33 cellular contexts compared by ENCODE assay signal in genomic region chr1:42137766-42138165, GRCh38. TPM values are rescaled to one million over a fixed set of nuclear protein-coding genes. Genes with fewer than 3 reads are reported as not detected.
DNase-seq lines count a peak whose midpoint lies in the region; ATAC-seq, FAIRE-seq and TF ChIP-seq lines count a peak whose summit lies in the region.
"Had no signal": no experiment of that assay in that cellular context is flagged by ENCODE, and none has a peak within 500 bp of the region (broad histone marks: within the 10 kb centered on the region; RNA-seq: fewer than 3 reads in every experiment).

No MANE protein-coding gene starts in this region.

- H3K56ac ChIP-seq in H9 (ENCODE audit: insufficient read length, low read depth, low read length) = no peak overlapping the region

- no peak for TF ChIP-seq CTCF in H9 (conservative IDR thresholded peaks at IDR 0.05)
- TF ChIP-seq CTCF in PC-9 (conservative IDR thresholded peaks at IDR 0.05) = no peak

- no CpG with 5 or more reads among the region's 10 CpGs for WGBS in H9 (ENCODE audit: extremely low coverage, insufficient read length, low lambda C conversion rate)

- H3K4me2 ChIP-seq in BLaER1 treated with 17β-estradiol and CSF1 and Interleukin-3, amounts not matched to agents 10 nM and 100 nM = peak overlapping the region in 10 of 11 experiments; percentile 9 to 59 (median 26); a peak in 14 of 22 replicates
- H3K4me2 ChIP-seq in H9 (ENCODE audit: insufficient read depth, insufficient read length, low read length) = no peak overlapping the region
- no peak overlapping the region for H3K4me2 ChIP-seq in PC-9

- no peak for ATAC-seq in HG02678 (IDR thresholded peaks at IDR 0.05; ENCODE audit: unreplicated experiment)
- ATAC-seq: activated T-cell treated with anti-CD3 and anti-CD28 coated beads, Interleukin-2, amount 50 U/mL, for 72 hours; heart left ventricle had no signal

- peaks cover 8 to 33% (median 20%) of the 10 kb centered on the region in 10 experiments; a peak in 19 of 20 replicates for H3K4me1 ChIP-seq in BLaER1 treated with 17β-estradiol and CSF1 and Interleukin-3, amounts not matched to agents 10 nM and 100 nM
- H3K4me1 ChIP-seq in H9 (ENCODE audit: insufficient read depth, low read length) (no peaks in the 10 kb centered on the region), PC-9 (replicated peaks; ENCODE audit: insufficient read depth) (peaks cover 7% of the 10 kb centered on the region; the same call in 1 of the 2 replicates)
- H3K4me1 ChIP-seq: adrenal gland, breast epithelium, heart left ventricle, sigmoid colon, vagina had no signal

- CTCF ChIA-PET in PC-9 (lab: Charles Lee) = no interaction called here

- H2BK120ac ChIP-seq in H9 (ENCODE audit: low read depth, low read length, poor library complexity, severe bottlenecking) = no peak overlapping the region

- BruUV-seq in PC-9 (replicated peaks; lab: Mats Ljungman, UMichigan) = no TSS peak

- no peak overlapping the region; the same call in 1 of the 2 replicates for H3K14ac ChIP-seq in H9 (ENCODE audit: insufficient read depth, low read length)

- H3K4me1 Mint-ChIP-seq in H9 = no peaks in the 10 kb centered on the region

- no peaks in the 10 kb centered on the region for H3K36me3 Mint-ChIP-seq in H9 (ENCODE audit: insufficient read depth in 1 of 3, low read depth in 3 of 3)

- H2BK15ac ChIP-seq in H9 (ENCODE audit: low read depth, low read length) = no peak overlapping the region

- peak; percentile 26 for FAIRE-seq in GM12891 (lab: Jason Lieb, UNC)
- FAIRE-seq: RCC 7860 had no signal

- no peak overlapping the region for H2BK12ac ChIP-seq in H9 (ENCODE audit: insufficient read length, low read depth, low read length)

- no peak overlapping the region for H3T11ph ChIP-seq in H9 (ENCODE audit: low read length)

- no peak overlapping the region for H2AK5ac ChIP-seq in H9 (ENCODE audit: insufficient read length, low read length)

- no peak overlapping the region for H3K23ac ChIP-seq in H9 (ENCODE audit: insufficient read length, low read depth, low read length)

- POLR2A ChIA-PET in PC-9 (lab: Charles Lee; ENCODE audit: unreplicated experiment) = no interaction called here

- H3K79me2 ChIP-seq in H9 (ENCODE audit: insufficient read depth, low read length) = no peaks in the 10 kb centered on the region
- no peaks in the 10 kb centered on the region for H3K79me2 ChIP-seq in PC-9 (ENCODE audit: low read depth)

- H2AFZ ChIP-seq in H9 (ENCODE audit: low read length) (no peak overlapping the region), PC-9 (no peak overlapping the region)

- H4K5ac ChIP-seq in H9 (ENCODE audit: insufficient read length, low read depth, low read length) = no peak overlapping the region

- no peak overlapping the region for H4K91ac ChIP-seq in H9 (ENCODE audit: insufficient read length, low read depth, low read length)

- H3K27ac Mint-ChIP-seq in H9 = no peak overlapping the region
- H3K27ac Mint-ChIP-seq: activated T-cell treated with anti-CD3 and anti-CD28 coated beads, Interleukin-2, amount 50 U/mL, for 72 hours; CD4-positive, alpha-beta T cell had no signal

- no peaks in the 10 kb centered on the region for H3K23me2 ChIP-seq in H9 (ENCODE audit: insufficient read length, low read depth, low read length, poor library complexity, severe bottlenecking)

- no peak overlapping the region for H3K4ac ChIP-seq in H9 (ENCODE audit: low read depth, low read length)

- no peak overlapping the region for H3K18ac ChIP-seq in H9 (ENCODE audit: insufficient read length, low read depth, low read length)

- TF ChIP-seq POLR2A in GM12891 (IDR thresholded peaks at IDR 0.05; ENCODE audit: low read depth, low read length) = no peak

- H3K9me2 ChIP-seq in PC-9 (ENCODE audit: insufficient read depth) = no peaks in the 10 kb centered on the region

- H3K9me3 Mint-ChIP-seq in H9 = no peaks in the 10 kb centered on the region
- H3K9me3 Mint-ChIP-seq: activated T-cell treated with anti-CD3 and anti-CD28 coated beads, Interleukin-2, amount 50 U/mL, for 72 hours; CD4-positive, alpha-beta T cell; neural crest cell had no signal

- H3K4me3 ChIP-seq in BLaER1 treated with 17β-estradiol and CSF1 and Interleukin-3, amounts not matched to agents 10 nM and 100 nM = no peak overlapping the region
- no peak overlapping the region for H3K4me3 ChIP-seq in PC-9
- H3K4me3 ChIP-seq: adrenal gland, breast epithelium, heart left ventricle, sigmoid colon, vagina had no signal

- no peaks in the 10 kb centered on the region; the same call in none of the 2 replicates for H3K27me3 Mint-ChIP-seq in H9 (ENCODE audit: low read depth)

- H3K9me3 ChIP-seq in BLaER1 treated with 17β-estradiol and CSF1 and Interleukin-3, amounts not matched to agents 10 nM and 100 nM (replicated peaks in 1 of 11) = no peaks in the 10 kb centered on the region; a peak in 1 of 22 replicates
- H3K9me3 ChIP-seq in H9 (ENCODE audit: control insufficient read depth, low read depth, low read length) (no peaks in the 10 kb centered on the region), PC-9 (ENCODE audit: insufficient read depth, low read depth) (no peaks in the 10 kb centered on the region)
- H3K9me3 ChIP-seq: adrenal gland, breast epithelium, heart left ventricle, sigmoid colon, vagina had no signal

- H3K9ac ChIP-seq in BLaER1 treated with 17β-estradiol and CSF1 and Interleukin-3, amounts not matched to agents 10 nM and 100 nM = no peak overlapping the region
- no peak overlapping the region for H3K9ac ChIP-seq in H9 (ENCODE audit: extremely low read depth, insufficient read length, low read length)

- no peak overlapping the region for H2BK5ac ChIP-seq in H9 (ENCODE audit: insufficient read length, low read length)

- no peak overlapping the region for H2BK20ac ChIP-seq in H9 (ENCODE audit: low read depth, low read length, poor library complexity, severe bottlenecking)

- H4K20me1 ChIP-seq in BLaER1 treated with 17β-estradiol and CSF1 and Interleukin-3, amounts not matched to agents 10 nM and 100 nM = no peaks in the 10 kb centered on the region
- H4K20me1 ChIP-seq in H9 (ENCODE audit: control insufficient read depth, insufficient read depth, insufficient read length) (no peaks in the 10 kb centered on the region), PC-9 (ENCODE audit: insufficient read depth) (no peaks in the 10 kb centered on the region)

- intact Hi-C loops in PC-9 (cut with micrococcal nuclease; ENCODE audit: unreplicated experiment) = no loop called here
- intact Hi-C loops in posterior cingulate gyrus (cut with DNase I) = no loop called here

- no peak overlapping the region for H4K8ac ChIP-seq in H9 (replicated peaks; ENCODE audit: insufficient read length, low read depth, low read length)

- H3K36me3 ChIP-seq in BLaER1 treated with 17β-estradiol and CSF1 and Interleukin-3, amounts not matched to agents 10 nM and 100 nM = no peaks in the 10 kb centered on the region
- H3K36me3 ChIP-seq in PC-9 (ENCODE audit: low read depth) = no peaks in the 10 kb centered on the region
- H3K36me3 ChIP-seq: adrenal gland, breast epithelium, heart left ventricle, sigmoid colon, vagina had no signal

- no peaks in the 10 kb centered on the region for H3F3A ChIP-seq in PC-9 (ENCODE audit: insufficient read depth, low read depth)

- H3K27me3 ChIP-seq in BLaER1 treated with 17β-estradiol and CSF1 and Interleukin-3, amounts not matched to agents 10 nM and 100 nM = no peaks in the 10 kb centered on the region
- no peaks in the 10 kb centered on the region for H3K27me3 ChIP-seq in H9 (ENCODE audit: insufficient read depth, low read length)
- no peaks in the 10 kb centered on the region for H3K27me3 ChIP-seq in PC-9 (ENCODE audit: insufficient read depth, low read depth)
- H3K27me3 ChIP-seq: vagina had no signal

- H3K27ac ChIP-seq in BLaER1 treated with 17β-estradiol and CSF1 and Interleukin-3, amounts not matched to agents 10 nM and 100 nM = no peak overlapping the region
- no peak overlapping the region for H3K27ac ChIP-seq in H9 (ENCODE audit: insufficient read length, low read depth, low read length)
- H3K27ac ChIP-seq in PC-9 = no peak overlapping the region
- H3K27ac ChIP-seq: adrenal gland, breast epithelium, heart left ventricle, sigmoid colon, vagina had no signal

- H3K79me1 ChIP-seq in H9 (ENCODE audit: insufficient read depth, low read depth, low read length, poor library complexity, severe bottlenecking) = no peaks in the 10 kb centered on the region

- no peak overlapping the region for H3K4me3 Mint-ChIP-seq in H9
- H3K4me3 Mint-ChIP-seq: activated T-cell treated with anti-CD3 and anti-CD28 coated beads, Interleukin-2, amount 50 U/mL, for 72 hours; CD4-positive, alpha-beta T cell; neural crest cell had no signal

- no peak for DNase-seq in GM12891 (ENCODE audit: insufficient read length, low spot score)
- DNase-seq in astrocyte of the hippocampus (ENCODE audit: low read depth, low spot score) = peak; percentile 77
- peak; percentile 48 for DNase-seq in left kidney (ENCODE audit: low read depth, low spot score)
- DNase-seq in H9 = no peak
- DNase-seq in PC-9 = no peak
- no peak for DNase-seq in posterior cingulate gyrus
- DNase-seq: activated CD4-positive, alpha-beta T cell treated with anti-CD3 and anti-CD28 coated beads, Interleukin-2, amount 50 U/mL, for 1 hour; activated naive CD4-positive, alpha-beta T cell; activated T-cell treated with anti-CD3 and anti-CD28 coated beads, Interleukin-2, amount 50 U/mL, for 72 hours; adrenal gland; CD4-positive, alpha-beta T cell; DMS153; effector memory CD4-positive, alpha-beta T cell; H7; heart left ventricle; NCI-H1092; NCI-H2081; NCI-H446; SIG-M5; sigmoid colon; stimulated activated CD4-positive, alpha-beta T cell treated with anti-CD3 and anti-CD28 coated beads, Interleukin-15, amount 100 ng/mL, for 24 hours; stimulated activated naive CD4-positive, alpha-beta T cell treated with Interleukin-2 at 50 U/mL for 16 hours had no signal

TF ChIP-seq in GM12891, 5 proteins besides CTCF, POLR2A, EP300 and RAD21:
- TF ChIP-seq POU2F2 (IDR thresholded peaks at IDR 0.05; ENCODE audit: low read depth, low read length) = no peak
- TF ChIP-seq POLR2AphosphoS5 (IDR thresholded peaks at IDR 0.05; ENCODE audit: low read depth, low read length) = no peak
- no peak for TF ChIP-seq SPI1 (IDR thresholded peaks at IDR 0.05; ENCODE audit: low read depth, low read length)
- no peak for TF ChIP-seq TAF1 (IDR thresholded peaks at IDR 0.05; ENCODE audit: low read depth, low read length)
- no peak for TF ChIP-seq PAX5 (IDR thresholded peaks at IDR 0.05; ENCODE audit: insufficient read depth, low read length, severe bottlenecking)

RNA-seq across cellular contexts. Expression of gene GUCA2B, which starts 15.4 kb away (rescaled TPM):
- polyA plus RNA-seq in GM12891 (2012; ENCODE audit: low read depth, missing spikeins) = not detected
- total RNA-seq in H9 (2021) (not detected in 2 replicates), PC-9 (2021) (not detected in 2 replicates)
- total RNA-seq: activated T-cell treated with anti-CD3 and anti-CD28 coated beads, Interleukin-2, amount 50 U/mL, for 72 hours; adrenal gland; breast epithelium; CD4-positive, alpha-beta T cell; fibroblast of villous mesenchyme; G401; H7; heart left ventricle; lung microvascular endothelial cell; neural crest cell; temporal lobe; vagina had no signal
- polyA plus RNA-seq: adrenal gland, esophagus, heart left ventricle had no signal

RNA-seq across cellular contexts. Expression of gene GUCA2A, which starts 26.8 kb away (rescaled TPM):
- not detected for polyA plus RNA-seq in GM12891 (2012; ENCODE audit: low read depth, missing spikeins)
- total RNA-seq in H9 (2021) (not detected in 2 replicates), PC-9 (2021) (not detected in 2 replicates)
- total RNA-seq: activated T-cell treated with anti-CD3 and anti-CD28 coated beads, Interleukin-2, amount 50 U/mL, for 72 hours; adrenal gland; CD4-positive, alpha-beta T cell; fibroblast of villous mesenchyme; G401; H7; heart left ventricle; lung microvascular endothelial cell; neural crest cell; temporal lobe; vagina had no signal
- polyA plus RNA-seq: esophagus, heart left ventricle had no signal

Comparison
In these comparisons a context has a peak if more than half of its experiments do, and no peak if none do; other contexts are left out.
1. H3K4me2 ChIP-seq: peak in BLaER1 treated with 17β-estradiol and CSF1 and Interleukin-3, amounts not matched to agents 10 nM and 100 nM (10 of 11); none in H9 (single experiment) and PC-9 (single experiment).
2. DNase-seq: peak in astrocyte of the hippocampus (single experiment) and left kidney (single experiment); none in GM12891 (single experiment), H9 (single experiment), PC-9 (0 of 2) and posterior cingulate gyrus (0 of 10).